ENCODE assay signal across 20 cellular contexts in genomic region chr1:75937034-75937433, GRCh38. TPM values are rescaled to one million over a fixed set of nuclear protein-coding genes. Genes with fewer than 3 reads are reported as not detected.
A peak's percentile ranks its signal among the peaks of the same experiment; 100 is the strongest.
DNase-seq lines count a peak whose midpoint lies in the region; ATAC-seq and TF ChIP-seq lines count a peak whose summit lies in the region.
"Had no signal": no experiment of that assay in that cellular context is flagged by ENCODE, and none has a peak within 500 bp of the region (broad histone marks: within the 10 kb centered on the region; RNA-seq: fewer than 3 reads in every experiment).

No MANE protein-coding gene starts in this region.

- TF ChIP-seq POLR2A in Peyer's patch (IDR thresholded peaks at IDR 0.05), result no peak

- peaks cover 5% of the 10 kb centered on the region; the same call in 1 of the 2 replicates for H3K4me1 ChIP-seq in MM.1S (ENCODE audit: low read length)
- H3K4me1 ChIP-seq in Peyer's patch, result no peaks in the 10 kb centered on the region
- H3K4me1 ChIP-seq: BE2C, psoas muscle had no signal

- H3K36me3 ChIP-seq in MM.1S (replicated peaks; ENCODE audit: insufficient read depth, low read length) (no peaks in the 10 kb centered on the region), Peyer's patch (no peaks in the 10 kb centered on the region)
- H3K36me3 ChIP-seq: BE2C had no signal

- H3K9ac ChIP-seq in MM.1S (ENCODE audit: low read length), result no peak overlapping the region

- H3K9me2 ChIP-seq in MM.1S (replicated peaks; ENCODE audit: insufficient read depth, low read length), result no peaks in the 10 kb centered on the region

- no peaks in the 10 kb centered on the region for H3F3A ChIP-seq in MM.1S (ENCODE audit: insufficient read depth, low read length)

- H3K79me2 ChIP-seq in MM.1S (ENCODE audit: low read length), result no peaks in the 10 kb centered on the region

- H3K9me3 ChIP-seq in MM.1S (replicated peaks; ENCODE audit: insufficient read depth, low read length), result no peaks in the 10 kb centered on the region
- no peaks in the 10 kb centered on the region for H3K9me3 ChIP-seq in Peyer's patch
- H3K9me3 ChIP-seq: BE2C, psoas muscle had no signal

- H2AFZ ChIP-seq in MM.1S (ENCODE audit: low read length), result no peak overlapping the region

- TF ChIP-seq CTCF in MM.1S (IDR thresholded peaks at IDR 0.05; ENCODE audit: low read length), result no peak
- TF ChIP-seq CTCF in Peyer's patch (IDR thresholded peaks at IDR 0.05), result no peak

- H3K4me2 ChIP-seq in MM.1S (ENCODE audit: low read depth, low read length), result 0 out of 2 replicates have a peak overlapping the region, but pooled peaks have one; percentile 8

- DNase-seq in GM04504 (ENCODE audit: low read depth) (peak; percentile 5), MM.1S (peak; percentile 27), fibroblast of peridontal ligament (ENCODE audit: extremely low read depth) (peak; percentile 31), Peyer's patch (no peak), AG08395 (ENCODE audit: low spot score) (no peak), HuH-7 (ENCODE audit: low spot score) (no peak), COR-L47 (lab: John Stamatoyannopoulos, UW) (no peak)
- DNase-seq: activated CD4-positive, alpha-beta T cell treated with anti-CD3 and anti-CD28 coated beads, Interleukin-2, amount 10 ng/mL, durations not matched to agents 7 days and 5 days; activated naive CD8-positive, alpha-beta T cell treated with anti-CD3 and anti-CD28 coated beads, Interleukin-2, amount 50 U/mL, for 24 hours; activated T-cell treated with anti-CD3 and anti-CD28 coated beads, Interleukin-2, amount 50 U/mL, for 4 hours; BE2C; naive B cell; NCI-H2107; NCI-H774; psoas muscle; T-helper 9 cell had no signal

- H3K4me3 ChIP-seq in MM.1S (ENCODE audit: low read length) (no peak overlapping the region), Peyer's patch (no peak overlapping the region)
- H3K4me3 ChIP-seq: psoas muscle had no signal

- no peak overlapping the region for H3K27ac ChIP-seq in MM.1S (ENCODE audit: low read length)
- H3K27ac ChIP-seq in Peyer's patch, result no peak overlapping the region
- H3K27ac ChIP-seq: psoas muscle had no signal

- peak; percentile 76 for ATAC-seq in HG02610 (IDR thresholded peaks at IDR 0.05; ENCODE audit: unreplicated experiment)
- ATAC-seq: activated naive CD8-positive, alpha-beta T cell treated with anti-CD3 and anti-CD28 coated beads, Interleukin-2, amount 50 U/mL, for 24 hours; activated T-cell treated with anti-CD3 and anti-CD28 coated beads, Interleukin-2, amount 50 U/mL, for 4 hours; psoas muscle; Right ventricle myocardium inferior had no signal

- H3K27me3 ChIP-seq in MM.1S (replicated peaks; ENCODE audit: insufficient read depth, low read length) (no peaks in the 10 kb centered on the region), Peyer's patch (no peaks in the 10 kb centered on the region)
- H3K27me3 ChIP-seq: BE2C had no signal

- no peaks in the 10 kb centered on the region for H4K20me1 ChIP-seq in MM.1S (ENCODE audit: insufficient read depth, low read length)

RNA-seq across cellular contexts. Expression of gene ASB17, which starts 4.8 kb away (rescaled TPM):
- total RNA-seq in Peyer's patch, result not detected
- total RNA-seq: activated CD4-positive, alpha-beta T cell treated with anti-CD3 and anti-CD28 coated beads, Interleukin-2, amount 10 ng/mL, durations not matched to agents 7 days and 5 days; activated T-cell treated with anti-CD3 and anti-CD28 coated beads, Interleukin-2, amount 50 U/mL, for 4 hours; liver; psoas muscle; Right ventricle myocardium inferior; temporal lobe had no signal

Comparison
In these comparisons a context has a peak if more than half of its experiments do, and no peak if none do; other contexts are left out.
1. DNase-seq: peak in GM04504 (single experiment), MM.1S (single experiment) and fibroblast of peridontal ligament (single experiment); none in Peyer's patch (0 of 3), AG08395 (single experiment), HuH-7 (single experiment) and COR-L47 (single experiment).